In the genomic region with DNA sequence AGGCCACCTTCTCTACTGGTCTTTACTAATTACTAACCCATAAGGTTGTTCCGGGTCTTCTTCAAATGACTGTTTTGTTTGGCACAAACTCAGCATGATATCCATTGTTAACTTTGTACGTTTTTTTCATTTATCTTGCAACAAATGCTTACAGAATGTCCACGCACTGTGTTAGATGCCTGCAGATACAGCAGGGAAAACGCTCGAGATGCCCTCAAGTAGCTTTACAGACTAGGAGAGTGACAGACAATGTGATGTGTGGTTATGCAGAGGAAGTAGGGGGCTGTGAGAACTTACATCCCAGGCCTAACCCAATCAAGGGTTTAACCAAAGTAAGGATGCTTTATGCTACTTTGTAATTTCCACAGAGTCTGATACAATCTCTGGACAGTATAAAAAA, we compare ENCODE assay signal across 9 cellular contexts. TPM values are rescaled to one million over a fixed set of nuclear protein-coding genes. Genes with fewer than 3 reads are reported as not detected.
DNase-seq lines count a peak whose midpoint lies in the region; ATAC-seq and TF ChIP-seq lines count a peak whose summit lies in the region.
"Had no signal": no experiment of that assay in that cellular context is flagged by ENCODE, and none has a peak within 500 bp of the region (broad histone marks: within the 10 kb centered on the region; RNA-seq: fewer than 3 reads in every experiment).

No MANE protein-coding gene starts in this region.

- ATAC-seq in stimulated activated memory B cell treated with anti-CD40 and anti-IgM and Interleukin-4, amounts not matched to agents 10 μg/mL and 1 μg/mL and 100 μg/mL, for 72 hours: no peak
- ATAC-seq in esophagus mucosa: no peak
- ATAC-seq in GM21825 (IDR thresholded peaks at IDR 0.05; ENCODE audit: unreplicated experiment): no peak

- H3K4me3 ChIP-seq in SU-DHL-6 (ENCODE audit: insufficient read depth, low read length, poor library complexity, severe bottlenecking) (peak overlapping the region; percentile 76), fibroblast of villous mesenchyme (ENCODE audit: low read depth, low read length) (peak overlapping the region; percentile 82)

- no peaks in the 10 kb centered on the region for H3K9me2 ChIP-seq in SU-DHL-6 (replicated peaks; ENCODE audit: insufficient read depth, low read length)

- H3K27ac Mint-ChIP-seq in activated CD4-positive, alpha-beta T cell treated with anti-CD3 and anti-CD28 coated beads, Interleukin-2, amount 10 ng/mL, durations not matched to agents 7 days and 5 days: peak overlapping the region; percentile 98
- H3K27ac Mint-ChIP-seq in stimulated activated memory B cell treated with anti-CD40 and anti-IgM and Interleukin-4, amounts not matched to agents 10 μg/mL and 1 μg/mL and 100 μg/mL, for 72 hours: peak overlapping the region; percentile 86

- H3K9ac ChIP-seq in SU-DHL-6 (ENCODE audit: low read length): peak overlapping the region; percentile 96

- no peaks in the 10 kb centered on the region for H3K27me3 Mint-ChIP-seq in activated CD4-positive, alpha-beta T cell treated with anti-CD3 and anti-CD28 coated beads, Interleukin-2, amount 10 ng/mL, durations not matched to agents 7 days and 5 days
- no peaks in the 10 kb centered on the region for H3K27me3 Mint-ChIP-seq in stimulated activated memory B cell treated with anti-CD40 and anti-IgM and Interleukin-4, amounts not matched to agents 10 μg/mL and 1 μg/mL and 100 μg/mL, for 72 hours

- peaks cover 41% of the 10 kb centered on the region for H3K4me1 Mint-ChIP-seq in activated CD4-positive, alpha-beta T cell treated with anti-CD3 and anti-CD28 coated beads, Interleukin-2, amount 10 ng/mL, durations not matched to agents 7 days and 5 days
- H3K4me1 Mint-ChIP-seq in stimulated activated memory B cell treated with anti-CD40 and anti-IgM and Interleukin-4, amounts not matched to agents 10 μg/mL and 1 μg/mL and 100 μg/mL, for 72 hours: peaks cover 11% of the 10 kb centered on the region

- no peak for TF ChIP-seq CTCF in SU-DHL-6 (IDR thresholded peaks at IDR 0.05; ENCODE audit: insufficient read depth, low read length, poor library complexity, severe bottlenecking)
- TF ChIP-seq CTCF in fibroblast of villous mesenchyme (IDR thresholded peaks at IDR 0.05; ENCODE audit: insufficient read depth, low read depth, low read length): no peak

- CTCF ChIA-PET in activated CD4-positive, alpha-beta T cell treated with anti-CD3 and anti-CD28 coated beads, Interleukin-2, amount 10 ng/mL, durations not matched to agents 7 days and 5 days (lab: Charles Lee): interaction anchor here (2.4 kb wide), 1 partner anchor 14 kb away, joined by 11 read pairs; no protein-coding TSS in a partner anchor

- peaks cover 21% of the 10 kb centered on the region for H3K79me2 ChIP-seq in SU-DHL-6 (ENCODE audit: insufficient read depth, low read length)

- H4K20me1 ChIP-seq in SU-DHL-6 (ENCODE audit: low read depth, low read length): no peaks in the 10 kb centered on the region

- no peaks in the 10 kb centered on the region for H3K9me3 Mint-ChIP-seq in activated CD4-positive, alpha-beta T cell treated with anti-CD3 and anti-CD28 coated beads, Interleukin-2, amount 10 ng/mL, durations not matched to agents 7 days and 5 days
- H3K9me3 Mint-ChIP-seq in stimulated activated memory B cell treated with anti-CD40 and anti-IgM and Interleukin-4, amounts not matched to agents 10 μg/mL and 1 μg/mL and 100 μg/mL, for 72 hours: no peaks in the 10 kb centered on the region

- H3K9me3 ChIP-seq in SU-DHL-6 (ENCODE audit: insufficient read depth, low read length): no peaks in the 10 kb centered on the region

- H3K4me2 ChIP-seq in SU-DHL-6 (ENCODE audit: low read depth, low read length, poor library complexity, severe bottlenecking): peak overlapping the region; percentile 70

- peak overlapping the region; percentile 95 for H3K4me3 Mint-ChIP-seq in activated CD4-positive, alpha-beta T cell treated with anti-CD3 and anti-CD28 coated beads, Interleukin-2, amount 10 ng/mL, durations not matched to agents 7 days and 5 days
- H3K4me3 Mint-ChIP-seq in stimulated activated memory B cell treated with anti-CD40 and anti-IgM and Interleukin-4, amounts not matched to agents 10 μg/mL and 1 μg/mL and 100 μg/mL, for 72 hours: peak overlapping the region; percentile 90

- H3K36me3 ChIP-seq in SU-DHL-6 (ENCODE audit: low read length): peaks cover 12% of the 10 kb centered on the region; the same call in 1 of the 2 replicates

- peak overlapping the region; percentile 77 for H3K27ac ChIP-seq in SU-DHL-6 (ENCODE audit: low read depth, low read length)

- H3K27me3 ChIP-seq in SU-DHL-6 (ENCODE audit: low read length): no peaks in the 10 kb centered on the region

- peaks cover 16% of the 10 kb centered on the region for H3K36me3 Mint-ChIP-seq in activated CD4-positive, alpha-beta T cell treated with anti-CD3 and anti-CD28 coated beads, Interleukin-2, amount 10 ng/mL, durations not matched to agents 7 days and 5 days (ENCODE audit: low read depth)
- H3K36me3 Mint-ChIP-seq in stimulated activated memory B cell treated with anti-CD40 and anti-IgM and Interleukin-4, amounts not matched to agents 10 μg/mL and 1 μg/mL and 100 μg/mL, for 72 hours: no peaks in the 10 kb centered on the region

- H2AFZ ChIP-seq in SU-DHL-6 (ENCODE audit: low read depth, low read length, severe bottlenecking): peak overlapping the region; percentile 72

- DNase-seq in activated CD4-positive, alpha-beta T cell treated with anti-CD3 and anti-CD28 coated beads, Interleukin-2, amount 10 ng/mL, durations not matched to agents 7 days and 5 days: no peak
- DNase-seq in activated CD4-positive, alpha-beta T cell treated with anti-CD3 and anti-CD28 coated beads for 4 hours: no peak
- no peak for DNase-seq in fibroblast of villous mesenchyme (ENCODE audit: low read depth)
- DNase-seq in NCI-H446 treated with DMSO at 0.1 percent for 48 hours (lab: John Stamatoyannopoulos, UW): no peak
- DNase-seq: central memory CD4-positive, alpha-beta T cell had no signal

- POLR2A ChIA-PET in activated CD4-positive, alpha-beta T cell treated with anti-CD3 and anti-CD28 coated beads, Interleukin-2, amount 10 ng/mL, durations not matched to agents 7 days and 5 days (lab: Charles Lee): interaction anchor here (1.3 kb wide), 1 partner anchor 24 kb away, joined by 6 read pairs; no protein-coding TSS in a partner anchor

- H3F3A ChIP-seq in SU-DHL-6 (ENCODE audit: insufficient read depth): peaks cover 4% of the 10 kb centered on the region; the same call in 1 of the 2 replicates

RNA-seq across cellular contexts. Expression of a gene that starts 0.9 kb away (rescaled TPM):
- 100 to 1,000 TPM in 1 of 2 experiments, 10 to 100 TPM in 1; 85.5 to 105 TPM for total RNA-seq in activated CD4-positive, alpha-beta T cell treated with anti-CD3 and anti-CD28 coated beads, Interleukin-2, amount 10 ng/mL, durations not matched to agents 7 days and 5 days
- total RNA-seq in fibroblast of villous mesenchyme: 19.3 and 25.5 TPM in 2 replicates
- total RNA-seq in esophagus mucosa: 18.2 TPM

RNA-seq across cellular contexts. Expression of a gene that starts 23.9 kb away (rescaled TPM):
- 100 to 1,000 TPM; 351 to 383 TPM for total RNA-seq in activated CD4-positive, alpha-beta T cell treated with anti-CD3 and anti-CD28 coated beads, Interleukin-2, amount 10 ng/mL, durations not matched to agents 7 days and 5 days
- 319 and 691 TPM in 2 replicates for total RNA-seq in fibroblast of villous mesenchyme
- total RNA-seq in esophagus mucosa: 118 TPM

RNA-seq across cellular contexts. Expression of a gene that starts 35.3 kb away (rescaled TPM):
- not detected for total RNA-seq in activated CD4-positive, alpha-beta T cell treated with anti-CD3 and anti-CD28 coated beads, Interleukin-2, amount 10 ng/mL, durations not matched to agents 7 days and 5 days
- not detected in 2 replicates for total RNA-seq in fibroblast of villous mesenchyme
- total RNA-seq in esophagus mucosa: 0.08 TPM
